1 cellular context compared by ENCODE assay signal in the genomic region with DNA sequence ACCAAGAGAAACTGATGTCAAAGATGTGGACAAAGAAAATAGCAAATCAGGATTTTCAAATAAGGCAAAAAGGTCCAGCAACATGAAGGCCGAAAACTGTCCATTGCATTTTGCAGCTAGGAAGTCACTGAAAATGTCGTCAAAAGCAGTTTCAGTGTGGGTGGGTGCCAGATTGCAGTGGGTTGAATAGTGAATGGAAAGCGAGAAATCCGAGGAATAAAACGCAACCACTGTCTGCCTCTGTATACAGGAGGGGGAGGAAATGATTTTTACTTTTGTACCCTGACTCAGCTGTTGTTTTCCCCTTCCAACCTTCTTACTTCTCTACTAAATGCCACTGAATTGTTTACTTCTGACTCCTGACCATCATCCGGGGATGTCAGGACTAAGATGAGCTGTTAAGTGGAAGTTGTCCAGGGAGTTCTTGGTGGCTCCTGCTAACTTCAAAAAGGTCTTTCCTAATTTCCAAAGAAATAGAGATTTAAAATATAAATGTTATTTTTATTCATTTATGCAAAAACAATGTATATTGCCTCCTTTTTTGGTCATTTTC.
TF ChIP-seq lines count a peak whose summit lies in the region.

No MANE protein-coding gene starts in this region.

TF ChIP-seq in IMR-90, 13 proteins besides CTCF, POLR2A, EP300 and RAD21:
- TF ChIP-seq FOS (IDR thresholded peaks at IDR 0.05; ENCODE audit: low read depth, low read length) = no peak
